In the genomic region with DNA sequence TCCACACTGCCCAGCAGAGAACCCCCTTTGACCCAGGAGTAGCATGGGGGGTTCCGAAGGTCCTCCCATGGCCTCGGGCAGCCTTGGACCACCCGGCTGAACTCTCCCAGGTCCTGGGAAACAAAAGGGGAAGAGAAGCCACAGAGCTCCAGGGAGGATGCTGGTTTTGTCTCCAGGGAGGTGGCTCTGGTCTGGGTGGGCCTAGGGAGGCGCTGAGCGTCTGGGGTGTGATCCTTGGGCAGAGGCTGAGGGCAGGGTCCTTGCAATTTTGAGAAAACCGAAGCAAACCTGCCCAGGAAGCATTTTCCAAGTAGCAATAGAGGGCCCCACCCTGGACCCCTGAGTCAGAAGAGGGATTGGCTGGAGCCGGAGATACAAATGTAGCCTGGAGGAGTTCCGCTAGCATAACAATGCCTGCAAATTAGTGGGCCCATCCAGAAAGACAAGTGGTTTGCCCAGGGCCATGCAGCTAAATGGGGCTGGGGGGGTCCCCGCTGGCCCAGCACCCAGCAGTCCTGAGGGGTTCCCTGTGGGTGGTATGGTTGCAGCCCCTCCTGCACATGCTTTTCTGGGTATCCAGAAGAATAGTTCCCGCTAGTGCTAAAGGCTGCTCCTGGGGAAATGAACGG, we compare ENCODE assay signal across 22 cellular contexts. TPM values are rescaled to one million over a fixed set of nuclear protein-coding genes. Genes with fewer than 3 reads are reported as not detected.
A peak's percentile ranks its signal among the peaks of the same experiment; 100 is the strongest.
DNase-seq lines count a peak whose midpoint lies in the region; ATAC-seq and TF ChIP-seq lines count a peak whose summit lies in the region.
"Had no signal": no experiment of that assay in that cellular context is flagged by ENCODE, and none has a peak within 500 bp of the region (broad histone marks: within the 10 kb centered on the region; RNA-seq: fewer than 3 reads in every experiment).

No MANE protein-coding gene starts in this region.

- H3K79me2 ChIP-seq in GM23338 (replicated peaks; ENCODE audit: insufficient read depth): no peaks in the 10 kb centered on the region

- peaks cover 9% of the 10 kb centered on the region; the same call in 2 of the 3 replicates for H3K9me3 Mint-ChIP-seq in GM23338
- no peaks in the 10 kb centered on the region for H3K9me3 Mint-ChIP-seq in WTC11
- no peaks in the 10 kb centered on the region for H3K9me3 Mint-ChIP-seq in type B pancreatic cell
- H3K9me3 Mint-ChIP-seq: CD8-positive, alpha-beta T cell had no signal

- H3K4me3 Mint-ChIP-seq in GM23338 (peak overlapping the region; percentile 61), WTC11 (peak overlapping the region; percentile 80), type B pancreatic cell (peak overlapping the region; percentile 62)
- H3K4me3 Mint-ChIP-seq: CD8-positive, alpha-beta T cell had no signal

- H3K4me1 ChIP-seq in GM23338 (ENCODE audit: insufficient read depth) (peaks cover 16% of the 10 kb centered on the region; the same call in 1 of the 2 replicates), iPS-20b (ENCODE audit: insufficient read depth, low read length) (peaks cover 7% of the 10 kb centered on the region; the same call in 1 of the 2 replicates)

- POLR2A ChIA-PET in WTC11 (lab: Charles Lee): no interaction called here

- peaks cover 63% of the 10 kb centered on the region for H3K27me3 ChIP-seq in GM23338 (ENCODE audit: insufficient read depth)
- peaks cover 94% of the 10 kb centered on the region for H3K27me3 ChIP-seq in iPS-20b (ENCODE audit: insufficient read depth, low read length)

- H3K4me3 ChIP-seq in GM23338: peak overlapping the region; percentile 59
- H3K4me3 ChIP-seq in iPS-20b (ENCODE audit: low read length): peak overlapping the region; percentile 49

- H3K9me2 ChIP-seq in GM23338 (ENCODE audit: insufficient read depth): 0 out of 2 replicates have a peak, but pooled peaks cover 3% of the 10 kb centered on the region

- H3K27ac ChIP-seq in GM23338 (ENCODE audit: low read depth) (peak overlapping the region; percentile 84; the same call in 1 of the 2 replicates), iPS-20b (ENCODE audit: low read length) (no peak overlapping the region)
- H3K27ac ChIP-seq: HL-60 had no signal

- no peak overlapping the region for H2AFZ ChIP-seq in GM23338

- H3K9ac ChIP-seq in iPS-20b (ENCODE audit: low read depth, low read length): no peak overlapping the region

- H4K20me1 ChIP-seq in GM23338 (replicated peaks; ENCODE audit: insufficient read depth): no peaks in the 10 kb centered on the region

- no peak overlapping the region for H3K27ac Mint-ChIP-seq in GM23338
- 0 out of 2 replicates have a peak overlapping the region, but pooled peaks have one; percentile 36 for H3K27ac Mint-ChIP-seq in WTC11
- no peak overlapping the region for H3K27ac Mint-ChIP-seq in type B pancreatic cell
- H3K27ac Mint-ChIP-seq: CD8-positive, alpha-beta T cell had no signal

- H3K4me1 Mint-ChIP-seq in GM23338 (peaks cover 19% of the 10 kb centered on the region), WTC11 (peaks cover 38% of the 10 kb centered on the region), type B pancreatic cell (ENCODE audit: unreplicated experiment) (no peaks in the 10 kb centered on the region)

- TF ChIP-seq CTCF in GM23338 (conservative IDR thresholded peaks at IDR 0.05; ENCODE audit: low read depth in 2 of 2) (no peak), WTC11 (IDR thresholded peaks at IDR 0.05) (no peak), type B pancreatic cell (conservative IDR thresholded peaks at IDR 0.05) (no peak)

- peaks cover 16% of the 10 kb centered on the region; the same call in 1 of the 2 replicates for H3F3A ChIP-seq in GM23338 (replicated peaks; ENCODE audit: low read depth)

- peaks cover 8% of the 10 kb centered on the region for H3K36me3 Mint-ChIP-seq in GM23338 (ENCODE audit: low read depth)
- H3K36me3 Mint-ChIP-seq in WTC11: peaks cover 4% of the 10 kb centered on the region
- no peaks in the 10 kb centered on the region for H3K36me3 Mint-ChIP-seq in type B pancreatic cell
- H3K36me3 Mint-ChIP-seq: CD8-positive, alpha-beta T cell had no signal

- CTCF ChIA-PET in WTC11 (lab: Charles Lee): interaction anchor here (1.6 kb wide), 1 partner anchor 14 kb away, joined by 5 read pairs; no protein-coding TSS in a partner anchor

- H3K27me3 Mint-ChIP-seq in GM23338 (ENCODE audit: insufficient read depth, low read depth, poor library complexity) (peaks cover 69% of the 10 kb centered on the region), WTC11 (ENCODE audit: low read depth) (peaks cover 63% of the 10 kb centered on the region), type B pancreatic cell (peaks cover 68% of the 10 kb centered on the region)

- peak; percentile 15 for ATAC-seq in GM23338
- ATAC-seq in WTC11: peak; percentile 38
- ATAC-seq in HG02623 (IDR thresholded peaks at IDR 0.05; ENCODE audit: unreplicated experiment): no peak
- ATAC-seq: CD8-positive, alpha-beta T cell had no signal

- H3K9me3 ChIP-seq in iPS-20b (ENCODE audit: insufficient read depth, low read depth, low read length): no peaks in the 10 kb centered on the region

- H3K36me3 ChIP-seq in GM23338 (ENCODE audit: insufficient read depth) (no peaks in the 10 kb centered on the region), iPS-20b (ENCODE audit: insufficient read depth, low read depth, low read length) (no peaks in the 10 kb centered on the region)

- DNase-seq in GM23338 (ENCODE audit: low spot score) (peak; percentile 71), WTC11 (ENCODE audit: low spot score) (peak; percentile 40), type B pancreatic cell (ENCODE audit: extremely low spot score, unreplicated experiment) (no peak)
- no peak for DNase-seq in stimulated activated CD4-positive, alpha-beta T cell treated with anti-CD3 and anti-CD28 coated beads, Interleukin-4, amount 100 ng/mL, for 4 hours
- DNase-seq in stimulated activated CD4-positive, alpha-beta T cell treated with anti-CD3 and anti-CD28 coated beads, Interleukin-2, amount 100 ng/mL, for 24 hours: no peak
- DNase-seq: ACHN, AML-193, GOT3, KBM-7, NCI-H1417 treated with DMSO at 0.1 percent for 48 hours, NCI-H1930, NCI-H2171, NCI-H446, NCI-H69, SHP77 treated with DMSO at 0.1 percent for 48 hours had no signal

- peak overlapping the region; percentile 75 for H3K4me2 ChIP-seq in GM23338

TF ChIP-seq in GM23338, 12 proteins besides CTCF, POLR2A, EP300 and RAD21 (continues in another document):
- TF ChIP-seq NANOG (IDR thresholded peaks at IDR 0.05; ENCODE audit: borderline replicate concordance): peak; percentile 75; the same call in 1 of the 2 replicates

TF ChIP-seq in WTC11, 78 proteins besides CTCF, POLR2A, EP300 and RAD21 (continues in another document):
- TF ChIP-seq TP53 (CRISPR knock-in tag; IDR thresholded peaks at IDR 0.05) (no peak), ZNF423 (CRISPR knock-in tag; IDR thresholded peaks at IDR 0.05) (peak; percentile 78), MXD4 (CRISPR knock-in tag; IDR thresholded peaks at IDR 0.05; ENCODE audit: borderline replicate concordance) (no peak), ZNF219 (CRISPR knock-in tag; IDR thresholded peaks at IDR 0.05; ENCODE audit: borderline replicate concordance) (no peak), SOX15 (CRISPR knock-in tag; IDR thresholded peaks at IDR 0.05) (no peak), CREB1 (CRISPR knock-in tag; IDR thresholded peaks at IDR 0.05) (no peak), RELA (CRISPR knock-in tag; IDR thresholded peaks at IDR 0.05; ENCODE audit: borderline replicate concordance) (no peak), FOXP1 (CRISPR knock-in tag; IDR thresholded peaks at IDR 0.05; ENCODE audit: borderline replicate concordance) (no peak), RORB (CRISPR knock-in tag; IDR thresholded peaks at IDR 0.05) (no peak), JUN (CRISPR knock-in tag; IDR thresholded peaks at IDR 0.05) (no peak), ETV6 (CRISPR knock-in tag; IDR thresholded peaks at IDR 0.05) (peak; percentile 29; the same call in 1 of the 2 replicates), ZNF263 (CRISPR knock-in tag; IDR thresholded peaks at IDR 0.05; ENCODE audit: low read depth) (no peak), NFATC4 (CRISPR knock-in tag; IDR thresholded peaks at IDR 0.05) (no peak)
- TF ChIP-seq, protein P1, sequence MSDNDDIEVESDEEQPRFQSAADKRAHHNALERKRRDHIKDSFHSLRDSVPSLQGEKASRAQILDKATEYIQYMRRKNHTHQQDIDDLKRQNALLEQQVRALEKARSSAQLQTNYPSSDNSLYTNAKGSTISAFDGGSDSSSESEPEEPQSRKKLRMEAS (CRISPR knock-in tag; IDR thresholded peaks at IDR 0.05): peak; percentile 55; the same call in 1 of the 2 replicates
- TF ChIP-seq, protein P2, sequence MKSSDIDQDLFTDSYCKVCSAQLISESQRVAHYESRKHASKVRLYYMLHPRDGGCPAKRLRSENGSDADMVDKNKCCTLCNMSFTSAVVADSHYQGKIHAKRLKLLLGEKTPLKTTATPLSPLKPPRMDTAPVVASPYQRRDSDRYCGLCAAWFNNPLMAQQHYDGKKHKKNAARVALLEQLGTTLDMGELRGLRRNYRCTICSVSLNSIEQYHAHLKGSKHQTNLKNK (CRISPR knock-in tag; IDR thresholded peaks at IDR 0.05): no peak
- TF ChIP-seq, protein P3, sequence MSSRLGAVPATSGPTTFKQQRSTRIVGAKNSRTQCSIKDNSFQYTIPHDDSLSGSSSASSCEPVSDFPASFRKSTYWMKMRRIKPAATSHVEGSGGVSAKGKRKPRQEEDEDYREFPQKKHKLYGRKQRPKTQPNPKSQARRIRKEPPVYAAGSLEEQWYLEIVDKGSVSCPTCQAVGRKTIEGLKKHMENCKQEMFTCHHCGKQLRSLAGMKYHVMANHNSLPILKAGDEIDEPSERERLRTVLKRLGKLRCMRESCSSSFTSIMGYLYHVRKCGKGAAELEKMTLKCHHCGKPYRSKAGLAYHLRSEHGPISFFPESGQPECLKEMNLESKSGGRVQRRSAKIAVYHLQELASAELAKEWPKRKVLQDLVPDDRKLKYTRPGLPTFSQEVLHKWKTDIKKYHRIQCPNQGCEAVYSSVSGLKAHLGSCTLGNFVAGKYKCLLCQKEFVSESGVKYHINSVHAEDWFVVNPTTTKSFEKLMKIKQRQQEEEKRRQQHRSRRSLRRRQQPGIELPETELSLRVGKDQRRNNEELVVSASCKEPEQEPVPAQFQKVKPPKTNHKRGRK (CRISPR knock-in tag; IDR thresholded peaks at IDR 0.05; ENCODE audit: borderline replicate concordance): no peak

RNA-seq across cellular contexts. Expression of a gene that starts 2.0 kb away (rescaled TPM):
- total RNA-seq in GM23338 (2014; rRNA removed; shearing (Covaris generic)): 7.7 and 12.2 TPM in 2 replicates
- 51.4 and 55.7 TPM in 2 replicates for polyA plus RNA-seq in GM23338 (2016; fragmentation: Nextera tagmentation; extraction: Ambion mirVana)
- 140 to 196 TPM (median 143 TPM) in 3 replicates for total RNA-seq in WTC11 (2021)
- not detected in 2 replicates for total RNA-seq in type B pancreatic cell (ENCODE audit: low replicate concordance)
- total RNA-seq: CD8-positive, alpha-beta T cell; G401; OCI-LY7; RPMI7951 had no signal

RNA-seq across cellular contexts. Expression of a gene that starts 5.6 kb away (rescaled TPM):
- total RNA-seq in GM23338 (2014; rRNA removed; shearing (Covaris generic)): 6.3 and 8.1 TPM in 2 replicates
- 4.8 and 5.1 TPM in 2 replicates for polyA plus RNA-seq in GM23338 (2016; fragmentation: Nextera tagmentation; extraction: Ambion mirVana)
- total RNA-seq in WTC11 (2021) (21.5 to 28.0 TPM (median 22.5 TPM) in 3 replicates), type B pancreatic cell (ENCODE audit: low replicate concordance) (not detected in 2 replicates)
- total RNA-seq: CD8-positive, alpha-beta T cell; G401; OCI-LY7; RPMI7951 had no signal

RNA-seq across cellular contexts. Expression of a gene that starts 44.6 kb away (rescaled TPM):
- total RNA-seq in GM23338 (2014; rRNA removed; shearing (Covaris generic)): 5.5 and 7.4 TPM in 2 replicates
- 1.9 and 2.1 TPM in 2 replicates for polyA plus RNA-seq in GM23338 (2016; fragmentation: Nextera tagmentation; extraction: Ambion mirVana)
- 7.2 to 9.5 TPM (median 7.2 TPM) in 3 replicates for total RNA-seq in WTC11 (2021)
- total RNA-seq in type B pancreatic cell (ENCODE audit: low replicate concordance): 6.2 and 7.1 TPM in 2 replicates

Comparison
In these comparisons a context has a peak if more than half of its experiments do, and no peak if none do; other contexts are left out.
1. DNase-seq: peak in GM23338 (single experiment) and WTC11 (single experiment); none in type B pancreatic cell (single experiment), stimulated activated CD4-positive, alpha-beta T cell treated with anti-CD3 and anti-CD28 coated beads, Interleukin-4, amount 100 ng/mL, for 4 hours (0 of 2) and stimulated activated CD4-positive, alpha-beta T cell treated with anti-CD3 and anti-CD28 coated beads, Interleukin-2, amount 100 ng/mL, for 24 hours (0 of 2).
2. RNA of a gene that starts 2.0 kb away (total RNA-seq): 140 to 196 TPM in WTC11; 7.7 to 12.2 TPM in GM23338 and not detected in type B pancreatic cell; every median in the first group is over 10 times any median in the second.
3. Peak in every context shown above with its lines, with median percentiles within 50 percentile points of each other: H3K4me3 Mint-ChIP-seq.